ENCODE assay signal across 1 cellular context in genomic region chr17:76700290-76700626, GRCh38.
TF ChIP-seq lines count a peak whose summit lies in the region.

No MANE protein-coding gene starts in this region.

TF ChIP-seq in SK-N-SH treated with all-trans-retinoic acid at 6 μM for 48 hours, 23 proteins besides CTCF, POLR2A, EP300 and RAD21 (continued from another document):
- TF ChIP-seq, protein P1, sequence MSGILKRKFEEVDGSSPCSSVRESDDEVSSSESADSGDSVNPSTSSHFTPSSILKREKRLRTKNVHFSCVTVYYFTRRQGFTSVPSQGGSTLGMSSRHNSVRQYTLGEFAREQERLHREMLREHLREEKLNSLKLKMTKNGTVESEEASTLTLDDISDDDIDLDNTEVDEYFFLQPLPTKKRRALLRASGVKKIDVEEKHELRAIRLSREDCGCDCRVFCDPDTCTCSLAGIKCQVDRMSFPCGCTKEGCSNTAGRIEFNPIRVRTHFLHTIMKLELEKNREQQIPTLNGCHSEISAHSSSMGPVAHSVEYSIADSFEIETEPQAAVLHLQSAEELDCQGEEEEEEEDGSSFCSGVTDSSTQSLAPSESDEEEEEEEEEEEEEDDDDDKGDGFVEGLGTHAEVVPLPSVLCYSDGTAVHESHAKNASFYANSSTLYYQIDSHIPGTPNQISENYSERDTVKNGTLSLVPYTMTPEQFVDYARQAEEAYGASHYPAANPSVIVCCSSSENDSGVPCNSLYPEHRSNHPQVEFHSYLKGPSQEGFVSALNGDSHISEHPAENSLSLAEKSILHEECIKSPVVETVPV (CRISPR knock-in tag; IDR thresholded peaks at IDR 0.05): no peak
- no peak for TF ChIP-seq ISL1 (CRISPR knock-in tag; IDR thresholded peaks at IDR 0.05)
- no peak for TF ChIP-seq ZC3H10 (CRISPR knock-in tag; IDR thresholded peaks at IDR 0.05)
- TF ChIP-seq PATZ1 (CRISPR knock-in tag; IDR thresholded peaks at IDR 0.05; ENCODE audit: borderline replicate concordance): no peak
